ENCODE assay signal across 18 cellular contexts in genomic region chr1:112836642-112837041, GRCh38.
A peak's percentile ranks its signal among the peaks of the same experiment; 100 is the strongest.
DNase-seq lines count a peak whose midpoint lies in the region; ATAC-seq and TF ChIP-seq lines count a peak whose summit lies in the region.
"Had no signal": no experiment of that assay in that cellular context is flagged by ENCODE, and none has a peak within 500 bp of the region (broad histone marks: within the 10 kb centered on the region; RNA-seq: fewer than 3 reads in every experiment).

No MANE protein-coding gene starts in this region.

- peak overlapping the region; percentile 47 for H2AFZ ChIP-seq in mammary epithelial cell (ENCODE audit: low read depth, low read length)
- H2AFZ ChIP-seq in PC-3 (ENCODE audit: low read length) = no peak overlapping the region
- no peak overlapping the region for H2AFZ ChIP-seq in smooth muscle cell (ENCODE audit: low read depth)

- in situ Hi-C loops in mammary epithelial cell (cut with MboI; ENCODE audit: low sequenced_read_pairs in 2 of 2) = no loop called here

- POLR2A ChIA-PET in PC-3 (lab: Charles Lee; ENCODE audit: unreplicated experiment) = no interaction called here

- DNase-seq in mammary epithelial cell (no peak), breast epithelium (ENCODE audit: low spot score in 2 of 2) (no peak), PC-3 (no peak), epithelial cell of esophagus (ENCODE audit: low read depth) (peak; percentile 35), thyroid gland (peak; percentile 32 to 33), smooth muscle cell (lab: John Stamatoyannopoulos, UW; ENCODE audit: unreplicated experiment) (no peak)
- DNase-seq: KBM-7, MV-4-11, NCI-H1417 treated with DMSO at 0.1 percent for 48 hours, NCI-H1930, NCI-H82, Peyer's patch, Right ventricle myocardium superior had no signal

- H3K27me3 ChIP-seq in mammary epithelial cell (ENCODE audit: insufficient read depth, low read length) = no peaks in the 10 kb centered on the region
- H3K27me3 ChIP-seq in breast epithelium = no peaks in the 10 kb centered on the region
- H3K27me3 ChIP-seq in PC-3 (ENCODE audit: low read length) = no peaks in the 10 kb centered on the region
- no peaks in the 10 kb centered on the region for H3K27me3 ChIP-seq in thyroid gland
- no peaks in the 10 kb centered on the region for H3K27me3 ChIP-seq in smooth muscle cell (ENCODE audit: low read depth)
- H3K27me3 ChIP-seq: BLaER1 treated with 17β-estradiol and CSF1 and Interleukin-3, amounts not matched to agents 10 nM and 100 nM; Peyer's patch had no signal

- H3K4me2 ChIP-seq in mammary epithelial cell (ENCODE audit: insufficient read depth, low read depth, low read length) = no peak overlapping the region
- H3K4me2 ChIP-seq in PC-3 (ENCODE audit: low read length) = peak overlapping the region; percentile 76
- no peak overlapping the region for H3K4me2 ChIP-seq in smooth muscle cell
- H3K4me2 ChIP-seq: A549; BLaER1 treated with 17β-estradiol and CSF1 and Interleukin-3, amounts not matched to agents 10 nM and 100 nM had no signal

- dilution Hi-C loops in mammary epithelial cell (cut with HindIII; ENCODE audit: low sequenced_read_pairs) = no loop called here

- TF ChIP-seq CTCF in mammary epithelial cell (conservative IDR thresholded peaks at IDR 0.05 in 1 of 2, IDR thresholded peaks at IDR 0.05 in 1 of 2; ENCODE audit: extremely low read depth in 1 of 2, insufficient read depth in 1 of 2, low read depth in 1 of 2, low read length in 2 of 2) (no peak), breast epithelium (IDR thresholded peaks at IDR 0.05) (no peak), PC-3 (conservative IDR thresholded peaks at IDR 0.05; ENCODE audit: low read depth, low read length) (no peak), epithelial cell of esophagus (IDR thresholded peaks at IDR 0.05; ENCODE audit: insufficient read depth, low read depth, low read length, missing control alignments) (no peak), thyroid gland (IDR thresholded peaks at IDR 0.05) (no peak), smooth muscle cell (IDR thresholded peaks at IDR 0.05; ENCODE audit: borderline replicate concordance, insufficient read depth, poor library complexity, severe bottlenecking) (no peak)

- no TSS peak for BruUV-seq in mammary epithelial cell (replicated peaks; lab: Mats Ljungman, UMichigan)
- no TSS peak for BruUV-seq in PC-3 (replicated peaks; lab: Mats Ljungman, UMichigan)

- CTCF ChIA-PET in mammary epithelial cell (lab: Charles Lee; ENCODE audit: low non-redundant PET) = no interaction called here
- CTCF ChIA-PET in PC-3 (lab: Charles Lee) = no interaction called here

- H3K4me1 ChIP-seq in mammary epithelial cell (ENCODE audit: insufficient read depth, low read length) (peaks cover 21% of the 10 kb centered on the region), breast epithelium (no peaks in the 10 kb centered on the region), PC-3 (ENCODE audit: insufficient read depth, low read length) (peaks cover 30% of the 10 kb centered on the region), thyroid gland (peaks cover 0 to 5% of the 10 kb centered on the region in 2 donors), smooth muscle cell (ENCODE audit: low read depth) (peaks cover 8% of the 10 kb centered on the region)
- H3K4me1 ChIP-seq: A549 had no signal

- H3K27ac ChIP-seq in mammary epithelial cell (ENCODE audit: insufficient read depth, low read depth, low read length) = no peak overlapping the region
- H3K27ac ChIP-seq in breast epithelium = no peak overlapping the region
- H3K27ac ChIP-seq in PC-3 (ENCODE audit: low read length) = no peak overlapping the region
- no peak overlapping the region for H3K27ac ChIP-seq in thyroid gland
- no peak overlapping the region for H3K27ac ChIP-seq in smooth muscle cell (ENCODE audit: low read depth)
- H3K27ac ChIP-seq: A549; BLaER1 treated with 17β-estradiol and CSF1 and Interleukin-3, amounts not matched to agents 10 nM and 100 nM; Peyer's patch had no signal

- H3K9ac ChIP-seq in mammary epithelial cell (ENCODE audit: insufficient read depth, low read length) (no peak overlapping the region), PC-3 (ENCODE audit: low read length) (no peak overlapping the region), smooth muscle cell (ENCODE audit: low read depth) (no peak overlapping the region)
- H3K9ac ChIP-seq: BLaER1 treated with 17β-estradiol and CSF1 and Interleukin-3, amounts not matched to agents 10 nM and 100 nM had no signal

- H3K79me2 ChIP-seq in mammary epithelial cell (ENCODE audit: insufficient read depth, low read length) = no peaks in the 10 kb centered on the region
- H3K79me2 ChIP-seq in PC-3 (ENCODE audit: low read length) = no peaks in the 10 kb centered on the region
- no peaks in the 10 kb centered on the region for H3K79me2 ChIP-seq in smooth muscle cell (ENCODE audit: low read depth)

- no peak for TF ChIP-seq POLR2A in breast epithelium (IDR thresholded peaks at IDR 0.05)
- TF ChIP-seq POLR2A in thyroid gland (IDR thresholded peaks at IDR 0.05) = no peak
- no peak for TF ChIP-seq POLR2A in GM18505 (IDR thresholded peaks at IDR 0.05; ENCODE audit: borderline replicate concordance, extremely low read depth, insufficient read depth, insufficient read length)

- H4K20me1 ChIP-seq in mammary epithelial cell (ENCODE audit: insufficient read depth, low read length) (no peaks in the 10 kb centered on the region), PC-3 (ENCODE audit: low read length) (no peaks in the 10 kb centered on the region), smooth muscle cell (ENCODE audit: low read depth) (no peaks in the 10 kb centered on the region)

- WGBS in mammary epithelial cell (ENCODE audit: low coverage, missing lambda C conversion rate) = 19% methylated on average over 3 of the region's 3 CpGs
- WGBS in thyroid gland, 2 donors = 16 to 23% methylated on average over 3 of the region's 3 CpGs
- WGBS in smooth muscle cell (ENCODE audit: low lambda C conversion rate) = 9% methylated on average over 3 of the region's 3 CpGs

- intact Hi-C loops in mammary epithelial cell (cut with micrococcal nuclease) (no loop called here), breast epithelium (cut with DNase I; ENCODE audit: low total_unique reads) (no loop called here), PC-3 (cut with micrococcal nuclease) (no loop called here), thyroid gland (cut with DNase I) (no loop called here)

- H3F3A ChIP-seq in PC-3 (ENCODE audit: low read length, unreplicated experiment) (no peaks in the 10 kb centered on the region), smooth muscle cell (ENCODE audit: low read depth) (no peaks in the 10 kb centered on the region)

- no peaks in the 10 kb centered on the region for H3K9me2 ChIP-seq in PC-3 (replicated peaks; ENCODE audit: low read length)

- peak; percentile 14; the same call in 1 of the 2 replicates for ATAC-seq in PC-3
- no peak for ATAC-seq in GM21717 (IDR thresholded peaks at IDR 0.05; ENCODE audit: unreplicated experiment)
- ATAC-seq in GM18505 (IDR thresholded peaks at IDR 0.05; ENCODE audit: unreplicated experiment) = no peak
- ATAC-seq: A549, HCT116 had no signal

- H3K36me3 ChIP-seq in mammary epithelial cell (ENCODE audit: insufficient read depth, low read length) (no peaks in the 10 kb centered on the region), breast epithelium (no peaks in the 10 kb centered on the region), PC-3 (ENCODE audit: low read depth, low read length) (no peaks in the 10 kb centered on the region), thyroid gland (no peaks in the 10 kb centered on the region), smooth muscle cell (ENCODE audit: low read depth) (no peaks in the 10 kb centered on the region)
- H3K36me3 ChIP-seq: BLaER1 treated with 17β-estradiol and CSF1 and Interleukin-3, amounts not matched to agents 10 nM and 100 nM; Peyer's patch had no signal

- H3K9me3 ChIP-seq in mammary epithelial cell (replicated peaks; ENCODE audit: insufficient read depth, low read length) = no peaks in the 10 kb centered on the region
- no peaks in the 10 kb centered on the region for H3K9me3 ChIP-seq in breast epithelium
- no peaks in the 10 kb centered on the region for H3K9me3 ChIP-seq in PC-3 (ENCODE audit: low read length)
- H3K9me3 ChIP-seq in thyroid gland = no peaks in the 10 kb centered on the region
- H3K9me3 ChIP-seq in smooth muscle cell (replicated peaks; ENCODE audit: low read depth) = no peaks in the 10 kb centered on the region
- H3K9me3 ChIP-seq: A549; BLaER1 treated with 17β-estradiol and CSF1 and Interleukin-3, amounts not matched to agents 10 nM and 100 nM; Peyer's patch had no signal

- no peak overlapping the region for H3K4me3 ChIP-seq in mammary epithelial cell (replicated peaks in 1 of 3; ENCODE audit: insufficient read depth in 1 of 3, low read depth in 2 of 3, low read length in 3 of 3)
- H3K4me3 ChIP-seq in breast epithelium = no peak overlapping the region
- no peak overlapping the region for H3K4me3 ChIP-seq in PC-3 (ENCODE audit: low read length)
- H3K4me3 ChIP-seq in epithelial cell of esophagus (ENCODE audit: low read length) = no peak overlapping the region
- H3K4me3 ChIP-seq in thyroid gland (replicated peaks in 1 of 3) = no peak overlapping the region
- H3K4me3 ChIP-seq in smooth muscle cell = no peak overlapping the region
- H3K4me3 ChIP-seq: A549; BLaER1 treated with 17β-estradiol and CSF1 and Interleukin-3, amounts not matched to agents 10 nM and 100 nM; Peyer's patch had no signal

Comparison
In these comparisons a context has a peak if more than half of its experiments do, and no peak if none do; other contexts are left out.
1. DNase-seq: peak in epithelial cell of esophagus (single experiment) and thyroid gland (2 of 2); none in mammary epithelial cell (single experiment), breast epithelium (0 of 2), PC-3 (single experiment) and smooth muscle cell (single experiment).